In the genomic region with DNA sequence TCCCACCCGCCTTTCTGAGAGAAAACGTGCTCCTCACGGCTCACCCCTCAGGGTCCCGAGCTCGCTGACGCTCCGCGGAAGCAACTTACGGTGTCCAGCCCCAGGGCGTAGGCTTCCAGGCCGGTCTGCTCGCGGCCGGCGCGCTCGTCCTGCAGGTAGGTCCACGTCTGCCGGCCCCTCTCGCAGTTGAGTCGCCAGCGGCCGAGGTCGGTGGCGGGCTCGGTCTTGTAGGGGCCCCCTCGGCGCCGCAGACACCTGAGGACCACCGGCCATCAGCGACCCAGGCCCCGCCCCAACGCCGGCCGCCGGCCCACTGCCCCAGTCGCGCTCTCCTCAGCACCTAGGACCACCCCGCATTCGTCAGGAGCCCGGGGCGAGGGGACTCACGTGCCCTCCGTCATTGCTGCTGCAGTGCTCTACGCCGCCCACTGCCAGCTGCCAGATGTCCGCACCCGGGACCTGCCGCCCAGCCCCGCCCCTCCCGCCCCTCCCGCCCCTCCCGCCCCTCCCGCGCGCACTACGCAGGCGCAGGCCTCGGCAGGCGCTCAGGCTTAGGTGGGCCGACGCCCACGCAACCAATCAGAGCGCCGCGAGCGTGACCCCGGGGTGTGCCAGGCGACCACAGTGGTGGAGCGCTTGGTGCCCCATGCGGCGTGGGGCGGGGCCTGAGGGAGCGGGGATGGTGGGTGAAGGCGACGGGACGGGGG, we compare ENCODE assay signal across 1 cellular context.
TF ChIP-seq lines count a peak whose summit lies in the region.

A gene (minus strand): TSS at position 430 of the 707 bp plus-strand sequence. CDS start 29 bp downstream, at position 401.

TF ChIP-seq in HepG2, 621 proteins besides CTCF, POLR2A, EP300 and RAD21 (continued from another document and continues in another):
- TF ChIP-seq, protein P1, sequence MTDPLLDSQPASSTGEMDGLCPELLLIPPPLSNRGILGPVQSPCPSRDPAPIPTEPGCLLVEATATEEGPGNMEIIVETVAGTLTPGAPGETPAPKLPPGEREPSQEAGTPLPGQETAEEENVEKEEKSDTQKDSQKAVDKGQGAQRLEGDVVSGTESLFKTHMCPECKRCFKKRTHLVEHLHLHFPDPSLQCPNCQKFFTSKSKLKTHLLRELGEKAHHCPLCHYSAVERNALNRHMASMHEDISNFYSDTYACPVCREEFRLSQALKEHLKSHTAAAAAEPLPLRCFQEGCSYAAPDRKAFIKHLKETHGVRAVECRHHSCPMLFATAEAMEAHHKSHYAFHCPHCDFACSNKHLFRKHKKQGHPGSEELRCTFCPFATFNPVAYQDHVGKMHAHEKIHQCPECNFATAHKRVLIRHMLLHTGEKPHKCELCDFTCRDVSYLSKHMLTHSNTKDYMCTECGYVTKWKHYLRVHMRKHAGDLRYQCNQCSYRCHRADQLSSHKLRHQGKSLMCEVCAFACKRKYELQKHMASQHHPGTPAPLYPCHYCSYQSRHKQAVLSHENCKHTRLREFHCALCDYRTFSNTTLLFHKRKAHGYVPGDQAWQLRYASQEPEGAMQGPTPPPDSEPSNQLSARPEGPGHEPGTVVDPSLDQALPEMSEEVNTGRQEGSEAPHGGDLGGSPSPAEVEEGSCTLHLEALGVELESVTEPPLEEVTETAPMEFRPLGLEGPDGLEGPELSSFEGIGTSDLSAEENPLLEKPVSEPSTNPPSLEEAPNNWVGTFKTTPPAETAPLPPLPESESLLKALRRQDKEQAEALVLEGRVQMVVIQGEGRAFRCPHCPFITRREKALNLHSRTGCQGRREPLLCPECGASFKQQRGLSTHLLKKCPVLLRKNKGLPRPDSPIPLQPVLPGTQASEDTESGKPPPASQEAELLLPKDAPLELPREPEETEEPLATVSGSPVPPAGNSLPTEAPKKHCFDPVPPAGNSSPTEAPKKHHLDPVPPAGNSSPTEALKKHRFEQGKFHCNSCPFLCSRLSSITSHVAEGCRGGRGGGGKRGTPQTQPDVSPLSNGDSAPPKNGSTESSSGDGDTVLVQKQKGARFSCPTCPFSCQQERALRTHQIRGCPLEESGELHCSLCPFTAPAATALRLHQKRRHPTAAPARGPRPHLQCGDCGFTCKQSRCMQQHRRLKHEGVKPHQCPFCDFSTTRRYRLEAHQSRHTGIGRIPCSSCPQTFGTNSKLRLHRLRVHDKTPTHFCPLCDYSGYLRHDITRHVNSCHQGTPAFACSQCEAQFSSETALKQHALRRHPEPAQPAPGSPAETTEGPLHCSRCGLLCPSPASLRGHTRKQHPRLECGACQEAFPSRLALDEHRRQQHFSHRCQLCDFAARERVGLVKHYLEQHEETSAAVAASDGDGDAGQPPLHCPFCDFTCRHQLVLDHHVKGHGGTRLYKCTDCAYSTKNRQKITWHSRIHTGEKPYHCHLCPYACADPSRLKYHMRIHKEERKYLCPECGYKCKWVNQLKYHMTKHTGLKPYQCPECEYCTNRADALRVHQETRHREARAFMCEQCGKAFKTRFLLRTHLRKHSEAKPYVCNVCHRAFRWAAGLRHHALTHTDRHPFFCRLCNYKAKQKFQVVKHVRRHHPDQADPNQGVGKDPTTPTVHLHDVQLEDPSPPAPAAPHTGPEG (CRISPR knock-in tag; IDR thresholded peaks at IDR 0.05), result 0 out of 2 replicates have a peak, but pooled peaks have one; percentile 44
- TF ChIP-seq, protein P2, sequence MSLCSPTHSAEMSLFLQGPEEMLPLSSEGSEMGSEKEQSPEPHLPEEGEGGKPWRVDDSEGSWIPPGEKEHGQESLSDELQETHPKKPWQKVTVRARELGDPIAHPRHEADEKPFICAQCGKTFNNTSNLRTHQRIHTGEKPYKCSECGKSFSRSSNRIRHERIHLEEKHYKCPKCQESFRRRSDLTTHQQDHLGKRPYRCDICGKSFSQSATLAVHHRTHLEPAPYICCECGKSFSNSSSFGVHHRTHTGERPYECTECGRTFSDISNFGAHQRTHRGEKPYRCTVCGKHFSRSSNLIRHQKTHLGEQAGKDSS (CRISPR knock-in tag; IDR thresholded peaks at IDR 0.05; ENCODE audit: borderline replicate concordance, low read depth), result peak; percentile 58; the same call in 1 of the 2 replicates
- TF ChIP-seq, protein P3, sequence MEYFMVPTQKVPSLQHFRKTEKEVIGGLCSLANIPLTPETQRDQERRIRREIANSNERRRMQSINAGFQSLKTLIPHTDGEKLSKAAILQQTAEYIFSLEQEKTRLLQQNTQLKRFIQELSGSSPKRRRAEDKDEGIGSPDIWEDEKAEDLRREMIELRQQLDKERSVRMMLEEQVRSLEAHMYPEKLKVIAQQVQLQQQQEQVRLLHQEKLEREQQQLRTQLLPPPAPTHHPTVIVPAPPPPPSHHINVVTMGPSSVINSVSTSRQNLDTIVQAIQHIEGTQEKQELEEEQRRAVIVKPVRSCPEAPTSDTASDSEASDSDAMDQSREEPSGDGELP (IDR thresholded peaks at IDR 0.05; ENCODE audit: borderline replicate concordance, low read depth), result peak; percentile 85
- TF ChIP-seq, protein P4, sequence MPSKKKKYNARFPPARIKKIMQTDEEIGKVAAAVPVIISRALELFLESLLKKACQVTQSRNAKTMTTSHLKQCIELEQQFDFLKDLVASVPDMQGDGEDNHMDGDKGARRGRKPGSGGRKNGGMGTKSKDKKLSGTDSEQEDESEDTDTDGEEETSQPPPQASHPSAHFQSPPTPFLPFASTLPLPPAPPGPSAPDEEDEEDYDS (CRISPR knock-in tag; IDR thresholded peaks at IDR 0.05), result no peak; the same call in 1 of the 2 replicates
- TF ChIP-seq POLR2G (IDR thresholded peaks at IDR 0.05; ENCODE audit: low read depth, low read length) (0 out of 2 replicates have a peak, but pooled peaks have one; percentile 27), POGZ (CRISPR knock-in tag; IDR thresholded peaks at IDR 0.05) (peak; percentile 3; the same call in 1 of the 2 replicates), ZNF296 (CRISPR knock-in tag; conservative IDR thresholded peaks at IDR 0.05) (peak; percentile 46; the same call in 1 of the 2 replicates), ARNTL (CRISPR knock-in tag; IDR thresholded peaks at IDR 0.05) (0 out of 2 replicates have a peak, but pooled peaks have one; percentile 52), HDAC2 (CRISPR knock-in tag; IDR thresholded peaks at IDR 0.05) (peak; percentile 40; the same call in 1 of the 2 replicates), SALL1 (CRISPR knock-in tag; IDR thresholded peaks at IDR 0.05) (peak; percentile 45), SP4 (CRISPR knock-in tag; IDR thresholded peaks at IDR 0.05) (peak; percentile 38; the same call in 1 of the 2 replicates), ZNF431 (CRISPR knock-in tag; IDR thresholded peaks at IDR 0.05; ENCODE audit: borderline replicate concordance, low read depth) (peak; percentile 47; the same call in 1 of the 2 replicates), SAP130 (CRISPR knock-in tag; IDR thresholded peaks at IDR 0.05; ENCODE audit: low read depth) (peak; percentile 91), XRCC5 (optimal IDR thresholded peaks at IDR 0.05; ENCODE audit: low read length) (peak; percentile 20), NR2F2 (IDR thresholded peaks at IDR 0.05; ENCODE audit: borderline replicate concordance, low read depth) (peak; percentile 3; the same call in 1 of the 2 replicates), MATR3 (CRISPR knock-in tag; IDR thresholded peaks at IDR 0.05) (no peak), ELF3 (CRISPR knock-in tag; IDR thresholded peaks at IDR 0.05) (peak; percentile 42), WIZ (CRISPR knock-in tag; IDR thresholded peaks at IDR 0.05) (0 out of 2 replicates have a peak, but pooled peaks have one; percentile 22), ZFX (CRISPR knock-in tag; IDR thresholded peaks at IDR 0.05; ENCODE audit: low read depth) (peak; percentile 37; the same call in 1 of the 2 replicates), MEIS2 (CRISPR knock-in tag; IDR thresholded peaks at IDR 0.05) (peak; percentile 78; the same call in 1 of the 2 replicates), SRY (CRISPR knock-in tag; IDR thresholded peaks at IDR 0.05) (0 out of 2 replicates have a peak, but pooled peaks have one; percentile 25), ZBTB7A (CRISPR knock-in tag; IDR thresholded peaks at IDR 0.05) (0 out of 2 replicates have a peak, but pooled peaks have one; percentile 48), ETV5 (CRISPR knock-in tag; IDR thresholded peaks at IDR 0.05; ENCODE audit: borderline replicate concordance) (no peak), NR1H2 (CRISPR knock-in tag; IDR thresholded peaks at IDR 0.05; ENCODE audit: borderline replicate concordance, low read depth) (0 out of 2 replicates have a peak, but pooled peaks have one; percentile 62), NFKBIZ (CRISPR knock-in tag; IDR thresholded peaks at IDR 0.05) (no peak)
- TF ChIP-seq, protein P5, sequence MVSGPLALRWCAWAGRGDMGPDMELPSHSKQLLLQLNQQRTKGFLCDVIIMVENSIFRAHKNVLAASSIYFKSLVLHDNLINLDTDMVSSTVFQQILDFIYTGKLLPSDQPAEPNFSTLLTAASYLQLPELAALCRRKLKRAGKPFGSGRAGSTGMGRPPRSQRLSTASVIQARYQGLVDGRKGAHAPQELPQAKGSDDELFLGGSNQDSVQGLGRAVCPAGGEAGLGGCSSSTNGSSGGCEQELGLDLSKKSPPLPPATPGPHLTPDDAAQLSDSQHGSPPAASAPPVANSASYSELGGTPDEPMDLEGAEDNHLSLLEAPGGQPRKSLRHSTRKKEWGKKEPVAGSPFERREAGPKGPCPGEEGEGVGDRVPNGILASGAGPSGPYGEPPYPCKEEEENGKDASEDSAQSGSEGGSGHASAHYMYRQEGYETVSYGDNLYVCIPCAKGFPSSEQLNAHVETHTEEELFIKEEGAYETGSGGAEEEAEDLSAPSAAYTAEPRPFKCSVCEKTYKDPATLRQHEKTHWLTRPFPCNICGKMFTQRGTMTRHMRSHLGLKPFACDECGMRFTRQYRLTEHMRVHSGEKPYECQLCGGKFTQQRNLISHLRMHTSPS (CRISPR knock-in tag; IDR thresholded peaks at IDR 0.05; ENCODE audit: low read depth), result 0 out of 2 replicates have a peak, but pooled peaks have one; percentile 31
- TF ChIP-seq, protein P6, sequence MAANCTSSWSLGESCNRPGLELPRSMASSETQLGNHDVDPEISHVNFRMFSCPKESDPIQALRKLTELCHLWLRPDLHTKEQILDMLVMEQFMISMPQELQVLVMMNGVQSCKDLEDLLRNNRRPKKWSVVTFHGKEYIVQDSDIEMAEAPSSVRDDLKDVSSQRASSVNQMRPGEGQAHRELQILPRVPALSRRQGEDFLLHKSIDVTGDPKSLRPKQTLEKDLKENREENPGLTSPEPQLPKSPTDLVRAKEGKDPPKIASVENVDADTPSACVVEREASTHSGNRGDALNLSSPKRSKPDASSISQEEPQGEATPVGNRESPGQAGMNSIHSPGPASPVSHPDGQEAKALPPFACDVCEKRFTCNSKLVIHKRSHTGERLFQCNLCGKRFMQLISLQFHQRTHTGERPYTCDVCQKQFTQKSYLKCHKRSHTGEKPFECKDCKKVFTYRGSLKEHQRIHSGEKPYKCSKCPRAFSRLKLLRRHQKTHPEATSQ (CRISPR knock-in tag; IDR thresholded peaks at IDR 0.05; ENCODE audit: borderline replicate concordance), result no peak
- TF ChIP-seq, protein P7, sequence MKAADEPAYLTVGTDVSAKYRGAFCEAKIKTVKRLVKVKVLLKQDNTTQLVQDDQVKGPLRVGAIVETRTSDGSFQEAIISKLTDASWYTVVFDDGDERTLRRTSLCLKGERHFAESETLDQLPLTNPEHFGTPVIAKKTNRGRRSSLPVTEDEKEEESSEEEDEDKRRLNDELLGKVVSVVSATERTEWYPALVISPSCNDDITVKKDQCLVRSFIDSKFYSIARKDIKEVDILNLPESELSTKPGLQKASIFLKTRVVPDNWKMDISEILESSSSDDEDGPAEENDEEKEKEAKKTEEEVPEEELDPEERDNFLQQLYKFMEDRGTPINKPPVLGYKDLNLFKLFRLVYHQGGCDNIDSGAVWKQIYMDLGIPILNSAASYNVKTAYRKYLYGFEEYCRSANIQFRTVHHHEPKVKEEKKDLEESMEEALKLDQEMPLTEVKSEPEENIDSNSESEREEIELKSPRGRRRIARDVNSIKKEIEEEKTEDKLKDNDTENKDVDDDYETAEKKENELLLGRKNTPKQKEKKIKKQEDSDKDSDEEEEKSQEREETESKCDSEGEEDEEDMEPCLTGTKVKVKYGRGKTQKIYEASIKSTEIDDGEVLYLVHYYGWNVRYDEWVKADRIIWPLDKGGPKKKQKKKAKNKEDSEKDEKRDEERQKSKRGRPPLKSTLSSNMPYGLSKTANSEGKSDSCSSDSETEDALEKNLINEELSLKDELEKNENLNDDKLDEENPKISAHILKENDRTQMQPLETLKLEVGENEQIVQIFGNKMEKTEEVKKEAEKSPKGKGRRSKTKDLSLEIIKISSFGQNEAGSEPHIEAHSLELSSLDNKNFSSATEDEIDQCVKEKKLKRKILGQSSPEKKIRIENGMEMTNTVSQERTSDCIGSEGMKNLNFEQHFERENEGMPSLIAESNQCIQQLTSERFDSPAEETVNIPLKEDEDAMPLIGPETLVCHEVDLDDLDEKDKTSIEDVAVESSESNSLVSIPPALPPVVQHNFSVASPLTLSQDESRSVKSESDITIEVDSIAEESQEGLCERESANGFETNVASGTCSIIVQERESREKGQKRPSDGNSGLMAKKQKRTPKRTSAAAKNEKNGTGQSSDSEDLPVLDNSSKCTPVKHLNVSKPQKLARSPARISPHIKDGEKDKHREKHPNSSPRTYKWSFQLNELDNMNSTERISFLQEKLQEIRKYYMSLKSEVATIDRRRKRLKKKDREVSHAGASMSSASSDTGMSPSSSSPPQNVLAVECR (CRISPR knock-in tag; IDR thresholded peaks at IDR 0.05; ENCODE audit: borderline replicate concordance), result peak; percentile 91
- TF ChIP-seq, protein P8, sequence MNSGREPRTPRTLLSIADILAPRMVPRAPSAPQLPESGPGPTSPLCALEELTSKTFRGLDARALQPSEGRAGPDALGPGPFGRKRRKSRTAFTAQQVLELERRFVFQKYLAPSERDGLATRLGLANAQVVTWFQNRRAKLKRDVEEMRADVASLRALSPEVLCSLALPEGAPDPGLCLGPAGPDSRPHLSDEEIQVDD (CRISPR knock-in tag; IDR thresholded peaks at IDR 0.05; ENCODE audit: borderline replicate concordance), result 0 out of 2 replicates have a peak, but pooled peaks have one; percentile 40
- TF ChIP-seq, protein P9, sequence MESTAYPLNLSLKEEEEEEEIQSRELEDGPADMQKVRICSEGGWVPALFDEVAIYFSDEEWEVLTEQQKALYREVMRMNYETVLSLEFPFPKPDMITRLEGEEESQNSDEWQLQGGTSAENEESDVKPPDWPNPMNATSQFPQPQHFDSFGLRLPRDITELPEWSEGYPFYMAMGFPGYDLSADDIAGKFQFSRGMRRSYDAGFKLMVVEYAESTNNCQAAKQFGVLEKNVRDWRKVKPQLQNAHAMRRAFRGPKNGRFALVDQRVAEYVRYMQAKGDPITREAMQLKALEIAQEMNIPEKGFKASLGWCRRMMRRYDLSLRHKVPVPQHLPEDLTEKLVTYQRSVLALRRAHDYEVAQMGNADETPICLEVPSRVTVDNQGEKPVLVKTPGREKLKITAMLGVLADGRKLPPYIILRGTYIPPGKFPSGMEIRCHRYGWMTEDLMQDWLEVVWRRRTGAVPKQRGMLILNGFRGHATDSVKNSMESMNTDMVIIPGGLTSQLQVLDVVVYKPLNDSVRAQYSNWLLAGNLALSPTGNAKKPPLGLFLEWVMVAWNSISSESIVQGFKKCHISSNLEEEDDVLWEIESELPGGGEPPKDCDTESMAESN (CRISPR knock-in tag; conservative IDR thresholded peaks at IDR 0.05), result peak; percentile 60
- TF ChIP-seq, protein P10, sequence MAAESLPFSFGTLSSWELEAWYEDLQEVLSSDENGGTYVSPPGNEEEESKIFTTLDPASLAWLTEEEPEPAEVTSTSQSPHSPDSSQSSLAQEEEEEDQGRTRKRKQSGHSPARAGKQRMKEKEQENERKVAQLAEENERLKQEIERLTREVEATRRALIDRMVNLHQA (CRISPR knock-in tag; IDR thresholded peaks at IDR 0.05), result no peak
